ENCODE assay signal across 8 cellular contexts in the genomic region with DNA sequence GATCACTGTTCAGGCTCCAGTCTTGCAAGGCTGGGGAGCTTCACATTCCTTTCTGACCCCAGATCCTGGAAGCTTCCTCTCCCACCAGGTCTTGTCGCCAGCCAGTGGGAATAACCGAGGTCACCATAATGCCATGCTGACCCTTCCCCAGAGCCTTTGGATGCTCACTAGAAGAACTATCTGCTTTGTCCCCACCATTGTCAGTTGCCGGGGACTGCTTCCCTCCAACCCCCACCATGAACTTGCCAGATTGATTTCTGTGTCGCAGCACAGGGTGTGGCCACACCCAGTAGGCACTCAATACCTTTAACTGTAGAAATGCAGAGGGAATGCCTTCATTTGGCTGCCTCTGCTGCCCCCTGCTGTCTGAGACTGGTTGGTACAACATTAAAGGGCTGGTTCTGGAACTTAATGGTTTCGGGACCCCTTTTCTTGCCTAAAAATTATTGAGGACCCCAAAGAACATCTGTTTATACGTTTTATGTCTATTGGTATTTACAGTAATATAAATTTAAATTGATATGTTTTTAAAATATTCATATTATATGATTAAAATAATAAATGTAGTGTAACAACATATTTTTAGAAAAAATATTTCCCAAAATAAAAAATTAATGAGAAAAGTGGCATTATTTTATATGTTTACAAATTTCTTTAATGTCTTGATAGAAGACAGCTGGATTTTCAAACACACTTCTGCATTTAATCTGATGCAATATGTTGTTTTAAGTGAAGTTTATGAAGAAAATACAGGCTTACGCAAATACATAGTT. TPM values are rescaled to one million over a fixed set of nuclear protein-coding genes. Genes with fewer than 3 reads are reported as not detected.
A peak's percentile ranks its signal among the peaks of the same experiment; 100 is the strongest.
DNase-seq lines count a peak whose midpoint lies in the region; ATAC-seq lines count a peak whose summit lies in the region.

No MANE protein-coding gene starts in this region.

- ATAC-seq in central memory CD8-positive, alpha-beta T cell (replicated peaks; ENCODE audit: extremely low read depth, poor library complexity, severe bottlenecking), result peak; percentile 62
- ATAC-seq in left colon (peak; percentile 64), GM18861 (IDR thresholded peaks at IDR 0.05; ENCODE audit: unreplicated experiment) (no peak)

- H3K4me3 ChIP-seq in HAP-1, result no peak overlapping the region

- no peaks in the 10 kb centered on the region for H3K27me3 Mint-ChIP-seq in central memory CD8-positive, alpha-beta T cell

- H3K9me3 Mint-ChIP-seq in central memory CD8-positive, alpha-beta T cell, result no peaks in the 10 kb centered on the region

- H3K4me1 ChIP-seq in HAP-1, result peaks cover 13% of the 10 kb centered on the region

- no peak overlapping the region for H3K27ac Mint-ChIP-seq in central memory CD8-positive, alpha-beta T cell (ENCODE audit: low read depth)

- intact Hi-C loops in left colon (cut with DNase I, micrococcal nuclease), result loop anchor here (5.0 kb wide), 3 partner anchors 85 to 145 kb away; no protein-coding TSS in a partner anchor

- H3K36me3 ChIP-seq in HAP-1 (replicated peaks), result no peaks in the 10 kb centered on the region

- DNase-seq in AML-193 (lab: John Stamatoyannopoulos, UW), result peak; percentile 36 to 57
- peak; percentile 86 to 89 for DNase-seq in HAP-1 (ENCODE audit: low spot score in 2 of 2)
- peak; percentile 29 for DNase-seq in NCI-H446 treated with DMSO at 0.1 percent for 48 hours (lab: John Stamatoyannopoulos, UW)
- peak; percentile 73 for DNase-seq in activated CD4-positive, CD25-positive, alpha-beta regulatory T cell treated with anti-CD3 and anti-CD28 coated beads, Interleukin-2, amount 50 U/mL, for 16 hours (ENCODE audit: low read depth, low spot score)
- DNase-seq in central memory CD8-positive, alpha-beta T cell (ENCODE audit: low spot score in 2 of 2), result peak; percentile 75 to 82
- peak; percentile 51 to 77 for DNase-seq in left colon
- peak; percentile 58 to 73 (median 71) for DNase-seq in stimulated activated CD4-positive, alpha-beta T cell treated with anti-CD3 and anti-CD28 coated beads, TNF-alpha, amount 100 ng/mL, for 1 hour (ENCODE audit: low read depth in 3 of 3, low spot score in 1 of 3)

- peaks cover 3% of the 10 kb centered on the region for H3K36me3 Mint-ChIP-seq in central memory CD8-positive, alpha-beta T cell (ENCODE audit: insufficient read depth)

- in situ Hi-C loops in HAP-1 (cut with MboI; ENCODE audit: low sequenced_read_pairs), result loop anchor here (10.0 kb wide), 1 partner anchor 258 kb away; no protein-coding TSS in a partner anchor

- peaks cover 41% of the 10 kb centered on the region for H3K4me1 Mint-ChIP-seq in central memory CD8-positive, alpha-beta T cell

- H3K4me3 Mint-ChIP-seq in central memory CD8-positive, alpha-beta T cell, result no peak overlapping the region

- H3K9me3 ChIP-seq in HAP-1, result no peaks in the 10 kb centered on the region

- H3K27me3 ChIP-seq in HAP-1 (ENCODE audit: low read depth), result no peaks in the 10 kb centered on the region

RNA-seq across cellular contexts. Expression of a gene that starts 6.6 kb away (rescaled TPM):
- total RNA-seq in left colon, result 1 to 10 TPM; 3.3 to 4.0 TPM

RNA-seq across cellular contexts. Expression of a gene that starts 29.7 kb away (rescaled TPM):
- total RNA-seq in left colon, result 10 to 100 TPM; 24.0 to 41.5 TPM

Comparison
In these comparisons a context has a peak if more than half of its experiments do, and no peak if none do; other contexts are left out.
1. DNase-seq: peak in every context shown above with its lines; median percentile 88 in HAP-1; 78 in central memory CD8-positive, alpha-beta T cell; 73 in activated CD4-positive, CD25-positive, alpha-beta regulatory T cell treated with anti-CD3 and anti-CD28 coated beads, Interleukin-2, amount 50 U/mL, for 16 hours; 71 in stimulated activated CD4-positive, alpha-beta T cell treated with anti-CD3 and anti-CD28 coated beads, TNF-alpha, amount 100 ng/mL, for 1 hour; 64 in left colon; 46 in AML-193; 29 in NCI-H446 treated with DMSO at 0.1 percent for 48 hours.